Comparison of ENCODE assay signal across 8 cellular contexts in the genomic region with DNA sequence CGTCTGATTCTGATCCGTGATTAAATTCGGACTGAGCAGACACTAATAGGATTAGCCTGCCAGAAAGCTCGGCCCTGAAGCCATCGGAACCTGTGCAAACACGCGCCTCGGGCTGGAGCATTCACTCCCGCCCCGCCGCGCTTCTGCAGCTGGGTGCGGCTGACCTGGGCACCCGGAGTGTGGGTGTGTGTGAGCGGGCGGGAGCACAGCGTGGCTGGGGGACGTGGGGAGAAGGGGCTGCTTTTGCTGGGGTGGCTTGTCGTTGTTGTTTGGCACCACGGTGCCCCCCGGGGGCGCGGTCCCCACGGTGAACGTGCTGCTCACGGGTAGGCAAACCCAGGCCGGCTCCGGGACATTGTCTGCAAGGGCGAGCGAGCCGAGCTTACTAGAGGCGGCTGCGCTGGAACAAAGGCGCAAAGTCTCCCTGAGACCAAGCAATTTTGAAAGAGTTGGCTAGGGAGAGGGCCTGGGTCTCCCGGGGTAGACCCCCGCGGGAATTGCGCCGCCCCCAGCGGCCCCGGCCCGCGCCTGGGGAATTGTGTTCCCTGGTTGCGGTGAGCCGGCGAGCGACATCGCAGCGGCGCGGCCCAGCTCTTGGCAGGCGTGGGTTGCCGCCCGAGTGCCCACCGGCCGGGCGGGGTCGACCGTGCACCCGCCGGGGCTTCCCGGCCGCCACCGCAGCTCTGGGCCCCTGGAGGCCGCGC. TPM values are rescaled to one million over a fixed set of nuclear protein-coding genes. Genes with fewer than 3 reads are reported as not detected.
A peak's percentile ranks its signal among the peaks of the same experiment; 100 is the strongest.
DNase-seq lines count a peak whose midpoint lies in the region; ATAC-seq and TF ChIP-seq lines count a peak whose summit lies in the region.

No MANE protein-coding gene starts in this region.

- H3K27me3 ChIP-seq in foreskin keratinocyte (peaks cover 18% of the 10 kb centered on the region), neuronal stem cell (ENCODE audit: control insufficient read depth in 3 of 3, insufficient read depth in 3 of 3, low read depth in 1 of 3, low read length in 3 of 3) (peaks cover 0 to 42% (median 33%) of the 10 kb centered on the region in 3 experiments)

- peak overlapping the region; percentile 93 for H2AFZ ChIP-seq in neuronal stem cell (ENCODE audit: low read length)

- no peak overlapping the region for H4K91ac ChIP-seq in neuronal stem cell (ENCODE audit: low read depth, low read length, poor library complexity)

- no peaks in the 10 kb centered on the region for H3K36me3 ChIP-seq in neuronal stem cell (replicated peaks in 1 of 2; ENCODE audit: control insufficient read depth in 2 of 2, insufficient read depth in 2 of 2, low read length in 2 of 2)

- peak overlapping the region; percentile 73 for H3K4me3 Mint-ChIP-seq in activated T-cell treated with anti-CD3 and anti-CD28 coated beads, Interleukin-2, amount 50 U/mL, for 24 hours

- no peak overlapping the region for H2BK5ac ChIP-seq in neuronal stem cell (ENCODE audit: low read length)

- H2AK5ac ChIP-seq in neuronal stem cell (ENCODE audit: low read depth, low read length), result no peak overlapping the region

- WGBS in neuronal stem cell (ENCODE audit: extremely low coverage in 2 of 2, insufficient read length in 2 of 2, insufficient replicate concordance in 1 of 2), 2 donors, result no CpG with 5 or more reads among the region's 66 CpGs

- no peak for TF ChIP-seq CTCF in foreskin keratinocyte (conservative IDR thresholded peaks at IDR 0.05)

- H3K27ac Mint-ChIP-seq in activated T-cell treated with anti-CD3 and anti-CD28 coated beads, Interleukin-2, amount 50 U/mL, for 24 hours, result no peak overlapping the region

- H4K8ac ChIP-seq in neuronal stem cell (ENCODE audit: low read depth, low read length), result no peak overlapping the region

- H2BK120ac ChIP-seq in neuronal stem cell (ENCODE audit: low read depth, low read length), result no peak overlapping the region

- H3K27ac ChIP-seq in foreskin keratinocyte, result no peak overlapping the region
- no peak overlapping the region for H3K27ac ChIP-seq in neuronal stem cell (replicated peaks; ENCODE audit: low read length)

- in situ Hi-C loops in ACHN (cut with HindIII; ENCODE audit: low pct_ligation_motif_present, low pct_unique_long_range_greater_than_20kb, low sequenced_read_pairs), result no loop called here

- no peaks in the 10 kb centered on the region for H3K9me3 ChIP-seq in neuronal stem cell (replicated peaks in 1 of 2; ENCODE audit: control insufficient read depth in 2 of 2, insufficient read depth in 1 of 2, low read depth in 1 of 2, low read length in 2 of 2)

- no peak overlapping the region for H2BK12ac ChIP-seq in neuronal stem cell (ENCODE audit: low read length)

- no peak overlapping the region for H3K14ac ChIP-seq in neuronal stem cell (ENCODE audit: low read length)

- H3K4me3 ChIP-seq in neuronal stem cell (ENCODE audit: low read length in 2 of 2), result peak overlapping the region; percentile 57 to 76

- H3K23ac ChIP-seq in neuronal stem cell (ENCODE audit: low read depth, low read length, poor library complexity), result no peak overlapping the region

- no peak overlapping the region for H3K4ac ChIP-seq in neuronal stem cell (ENCODE audit: low read length)

- H3K18ac ChIP-seq in neuronal stem cell (ENCODE audit: low read length), result peak overlapping the region; percentile 76

- ATAC-seq in HG02885 (IDR thresholded peaks at IDR 0.05; ENCODE audit: poor library complexity, unreplicated experiment) (peak; percentile 23), foreskin keratinocyte (peak; percentile 18), GM18505 (IDR thresholded peaks at IDR 0.05; ENCODE audit: unreplicated experiment) (no peak), HG02884 (IDR thresholded peaks at IDR 0.05; ENCODE audit: unreplicated experiment) (no peak), GM18517 (IDR thresholded peaks at IDR 0.05; ENCODE audit: unreplicated experiment) (no peak)

- peaks cover 34% of the 10 kb centered on the region for H3K27me3 Mint-ChIP-seq in activated T-cell treated with anti-CD3 and anti-CD28 coated beads, Interleukin-2, amount 50 U/mL, for 24 hours

- no peaks in the 10 kb centered on the region for H3K9me3 Mint-ChIP-seq in activated T-cell treated with anti-CD3 and anti-CD28 coated beads, Interleukin-2, amount 50 U/mL, for 24 hours

- H2BK15ac ChIP-seq in neuronal stem cell (ENCODE audit: low read length), result no peak overlapping the region

- peaks cover 30% of the 10 kb centered on the region for H3K4me1 Mint-ChIP-seq in activated T-cell treated with anti-CD3 and anti-CD28 coated beads, Interleukin-2, amount 50 U/mL, for 24 hours (ENCODE audit: low read depth)

- no peaks in the 10 kb centered on the region for H3K36me3 Mint-ChIP-seq in activated T-cell treated with anti-CD3 and anti-CD28 coated beads, Interleukin-2, amount 50 U/mL, for 24 hours (ENCODE audit: low read depth)

- H3K4me2 ChIP-seq in neuronal stem cell (ENCODE audit: insufficient read depth, low read length, poor library complexity, severe bottlenecking), result peak overlapping the region; percentile 84

- peak; percentile 11 for DNase-seq in ACHN
- peak; percentile 46 for DNase-seq in activated T-cell treated with anti-CD3 and anti-CD28 coated beads, Interleukin-2, amount 50 U/mL, for 24 hours
- DNase-seq in foreskin keratinocyte, result peak in 1 of 2 donors; percentile 18
- DNase-seq in neuronal stem cell (ENCODE audit: low spot score), result no peak

- H3K79me1 ChIP-seq in neuronal stem cell (ENCODE audit: low read depth, low read length), result no peaks in the 10 kb centered on the region

- no peak for TF ChIP-seq POLR2A in GM18505 (IDR thresholded peaks at IDR 0.05; ENCODE audit: borderline replicate concordance, extremely low read depth, insufficient read depth, insufficient read length)

- peak overlapping the region; percentile 70 for H3K9ac ChIP-seq in neuronal stem cell (ENCODE audit: low read depth, low read length, poor library complexity)

- H3K4me1 ChIP-seq in foreskin keratinocyte (no peaks in the 10 kb centered on the region), neuronal stem cell (ENCODE audit: control insufficient read depth in 2 of 2, insufficient read depth in 1 of 2, low read depth in 1 of 2, low read length in 2 of 2) (peaks cover 3 to 4% of the 10 kb centered on the region in 2 donors)

RNA-seq across cellular contexts. Expression of gene MAMLD1, which starts 1.4 kb away (rescaled TPM):
- total RNA-seq in foreskin keratinocyte, result 1.1 and 1.3 TPM in 2 replicates
- 1.1 and 1.2 TPM in 2 replicates for polyA plus RNA-seq in foreskin keratinocyte
- 0.18 TPM for polyA plus RNA-seq in neuronal stem cell (2013, experiment 1 of 2)
- 0.10 TPM for polyA plus RNA-seq in neuronal stem cell (2013, experiment 2 of 2)

Comparison
In these comparisons a context has a peak if more than half of its experiments do, and no peak if none do; other contexts are left out.
1. ATAC-seq: peak in HG02885 (single experiment) and foreskin keratinocyte (single experiment); none in GM18505 (single experiment), HG02884 (single experiment) and GM18517 (single experiment).